In genomic region chr7:114173170-114173569, GRCh38 we compare ENCODE assay signal across 8 cellular contexts.
"Had no signal": no experiment of that assay in that cellular context is flagged by ENCODE, and none has a peak within 500 bp of the region (broad histone marks: within the 10 kb centered on the region; RNA-seq: fewer than 3 reads in every experiment).

No MANE protein-coding gene starts in this region.

- FAIRE-seq: H1, H54, HepG2 had no signal

- DNase-seq: H9, HCEC 1CT, HFFc6 had no signal

- H3K4me3 ChIP-seq: GM23338 had no signal

- H3K27ac ChIP-seq: HL-60 had no signal

- ATAC-seq: GM23338, HepG2 had no signal
